ENCODE assay signal across 17 cellular contexts in genomic region chr18:58511306-58511705, GRCh38.
DNase-seq lines count a peak whose midpoint lies in the region; ATAC-seq and TF ChIP-seq lines count a peak whose summit lies in the region.
"Had no signal": no experiment of that assay in that cellular context is flagged by ENCODE, and none has a peak within 500 bp of the region (broad histone marks: within the 10 kb centered on the region; RNA-seq: fewer than 3 reads in every experiment).

No MANE protein-coding gene starts in this region.

- H4K20me1 ChIP-seq in GM23338 (replicated peaks; ENCODE audit: insufficient read depth): no peaks in the 10 kb centered on the region
- H4K20me1 ChIP-seq: BLaER1 had no signal

- H3K9me2 ChIP-seq in GM23338 (ENCODE audit: insufficient read depth): peaks cover 10% of the 10 kb centered on the region; the same call in 1 of the 2 replicates

- no peak for DNase-seq in GM23338 (ENCODE audit: low spot score)
- DNase-seq in endodermal cell: peak; percentile 48
- peak; percentile 51 for DNase-seq in mesenteric fat pad (ENCODE audit: low spot score)
- DNase-seq in foreskin fibroblast: no peak
- DNase-seq in naive thymus-derived CD8-positive, alpha-beta T cell: no peak
- DNase-seq in DMS53 treated with DMSO at 0.1 percent for 48 hours (lab: John Stamatoyannopoulos, UW; ENCODE audit: unreplicated experiment): no peak
- DNase-seq: 8988T; AML-193; CD4-positive, CD25-positive, alpha-beta regulatory T cell; DMS53; GM23248; KBM-7 had no signal

- H2AFZ ChIP-seq in GM23338: no peak overlapping the region
- H2AFZ ChIP-seq: GM23248 had no signal

- 0 out of 2 replicates have a peak, but pooled peaks cover 4% of the 10 kb centered on the region for H3F3A ChIP-seq in GM23338 (replicated peaks; ENCODE audit: low read depth)

- H3K27me3 ChIP-seq in GM23338 (ENCODE audit: insufficient read depth) (no peaks in the 10 kb centered on the region), HUES64 (ENCODE audit: insufficient read depth, low read length) (no peaks in the 10 kb centered on the region), endodermal cell (ENCODE audit: control insufficient read depth, insufficient read depth, low read length, poor library complexity, severe bottlenecking) (no peaks in the 10 kb centered on the region)
- H3K27me3 ChIP-seq: BLaER1 had no signal

- peaks cover 13% of the 10 kb centered on the region; the same call in 2 of the 3 replicates for H3K9me3 Mint-ChIP-seq in GM23338
- peaks cover 7% of the 10 kb centered on the region for H3K9me3 Mint-ChIP-seq in endodermal cell
- H3K9me3 Mint-ChIP-seq in naive thymus-derived CD8-positive, alpha-beta T cell: peaks cover 0 to 3% (median 0%) of the 10 kb centered on the region in 9 donors
- H3K9me3 Mint-ChIP-seq: CD4-positive, CD25-positive, alpha-beta regulatory T cell had no signal

- H3K27ac ChIP-seq in GM23338 (ENCODE audit: low read depth): peak overlapping the region; percentile 40; the same call in 1 of the 2 replicates
- H3K27ac ChIP-seq in HUES64 (ENCODE audit: low read depth, low read length): peak overlapping the region; percentile 85
- H3K27ac ChIP-seq in endodermal cell (ENCODE audit: low read depth, low read length): no peak overlapping the region
- H3K27ac ChIP-seq: BLaER1, GM23248 had no signal

- H3K27me3 Mint-ChIP-seq in GM23338 (ENCODE audit: insufficient read depth, low read depth, poor library complexity) (peaks cover 15% of the 10 kb centered on the region), endodermal cell (ENCODE audit: insufficient read depth) (no peaks in the 10 kb centered on the region)
- H3K27me3 Mint-ChIP-seq in naive thymus-derived CD8-positive, alpha-beta T cell: peaks cover 0 to 11% (median 4%) of the 10 kb centered on the region in 5 donors
- H3K27me3 Mint-ChIP-seq: CD4-positive, CD25-positive, alpha-beta regulatory T cell had no signal

- H3K36me3 ChIP-seq in GM23338 (ENCODE audit: insufficient read depth): no peaks in the 10 kb centered on the region
- H3K36me3 ChIP-seq in HUES64 (ENCODE audit: insufficient read depth, low read length): no peaks in the 10 kb centered on the region
- H3K36me3 ChIP-seq in endodermal cell (ENCODE audit: control insufficient read depth, insufficient read depth, low read length): no peaks in the 10 kb centered on the region
- H3K36me3 ChIP-seq: BLaER1, HAP-1 had no signal

- H3K4me3 Mint-ChIP-seq in GM23338 (no peak overlapping the region), endodermal cell (no peak overlapping the region)
- H3K4me3 Mint-ChIP-seq in naive thymus-derived CD8-positive, alpha-beta T cell: no peak overlapping the region
- H3K4me3 Mint-ChIP-seq: CD4-positive, CD25-positive, alpha-beta regulatory T cell had no signal

- H3K9me3 ChIP-seq in HUES64 (ENCODE audit: insufficient read depth, low read depth, low read length) (no peaks in the 10 kb centered on the region), endodermal cell (ENCODE audit: control insufficient read depth, low read length) (peaks cover 5% of the 10 kb centered on the region)
- H3K9me3 ChIP-seq: BLaER1, HAP-1 had no signal

- H3K4me3 ChIP-seq in GM23338: peak overlapping the region; percentile 23; the same call in 1 of the 2 replicates
- H3K4me3 ChIP-seq in HUES64 (ENCODE audit: low read length): no peak overlapping the region
- H3K4me3 ChIP-seq in endodermal cell (ENCODE audit: low read length): no peak overlapping the region
- no peak overlapping the region for H3K4me3 ChIP-seq in foreskin fibroblast (ENCODE audit: low read depth in 1 of 2, low read length in 2 of 2)
- H3K4me3 ChIP-seq: BLaER1, GM12878, GM23248, HAP-1 had no signal

- POLR2A ChIA-PET in naive thymus-derived CD8-positive, alpha-beta T cell (lab: Charles Lee): no interaction called here

- H3K4me1 Mint-ChIP-seq in GM23338 (peaks cover 22% of the 10 kb centered on the region), endodermal cell (peaks cover 11% of the 10 kb centered on the region)
- peaks cover 0 to 6% (median 3%) of the 10 kb centered on the region in 4 donors for H3K4me1 Mint-ChIP-seq in naive thymus-derived CD8-positive, alpha-beta T cell
- H3K4me1 Mint-ChIP-seq: CD4-positive, CD25-positive, alpha-beta regulatory T cell had no signal

- ATAC-seq in GM23338 (peak; percentile 44), HG03108 (IDR thresholded peaks at IDR 0.05; ENCODE audit: unreplicated experiment) (no peak)
- ATAC-seq in naive thymus-derived CD8-positive, alpha-beta T cell: no peak
- ATAC-seq: GM12878 had no signal

- WGBS in HUES64: 80% methylated on average over 3 of the region's 5 CpGs
- 91 to 100% methylated on average over 1 to 3 of the region's 5 CpGs for WGBS in endodermal cell (ENCODE audit: insufficient coverage in 1 of 2, insufficient read length in 1 of 2), 2 experiments

- peak overlapping the region; percentile 53 for H3K4me2 ChIP-seq in GM23338
- H3K4me2 ChIP-seq: BLaER1 had no signal

- H3K36me3 Mint-ChIP-seq in GM23338 (ENCODE audit: low read depth): peaks cover 3% of the 10 kb centered on the region; the same call in 2 of the 3 replicates
- H3K36me3 Mint-ChIP-seq in endodermal cell (ENCODE audit: low read depth): no peaks in the 10 kb centered on the region
- no peaks in the 10 kb centered on the region for H3K36me3 Mint-ChIP-seq in naive thymus-derived CD8-positive, alpha-beta T cell
- H3K36me3 Mint-ChIP-seq: CD4-positive, CD25-positive, alpha-beta regulatory T cell had no signal

- H3K27ac Mint-ChIP-seq in GM23338 (no peak overlapping the region), endodermal cell (no peak overlapping the region)
- H3K27ac Mint-ChIP-seq in naive thymus-derived CD8-positive, alpha-beta T cell: no peak overlapping the region
- H3K27ac Mint-ChIP-seq: CD4-positive, CD25-positive, alpha-beta regulatory T cell had no signal

- no peak for TF ChIP-seq CTCF in GM23338 (conservative IDR thresholded peaks at IDR 0.05; ENCODE audit: low read depth in 2 of 2)
- no peak for TF ChIP-seq CTCF in endodermal cell (conservative IDR thresholded peaks at IDR 0.05)
- TF ChIP-seq CTCF in foreskin fibroblast (IDR thresholded peaks at IDR 0.05; ENCODE audit: low read depth, low read length): no peak

- H3K79me2 ChIP-seq in GM23338 (replicated peaks; ENCODE audit: insufficient read depth): no peaks in the 10 kb centered on the region

- peaks cover 19% of the 10 kb centered on the region for H3K4me1 ChIP-seq in GM23338 (ENCODE audit: insufficient read depth)
- H3K4me1 ChIP-seq in HUES64 (ENCODE audit: insufficient read depth, low read length): peaks cover 21% of the 10 kb centered on the region
- no peaks in the 10 kb centered on the region for H3K4me1 ChIP-seq in endodermal cell (ENCODE audit: control insufficient read depth, insufficient read depth, low read length)
- H3K4me1 ChIP-seq: BLaER1 had no signal

- H3K9ac ChIP-seq in HUES64 (ENCODE audit: low read depth, low read length): no peak overlapping the region
- H3K9ac ChIP-seq in endodermal cell (ENCODE audit: extremely low read depth, low read length, poor library complexity, severe bottlenecking): no peak overlapping the region
- H3K9ac ChIP-seq: BLaER1, GM23248 had no signal

TF ChIP-seq in GM23338, 12 proteins besides CTCF, POLR2A, EP300 and RAD21 (continues in another document):
- TF ChIP-seq CREB1 (CRISPR knock-in tag; IDR thresholded peaks at IDR 0.05; ENCODE audit: low read depth) (no peak), REST (IDR thresholded peaks at IDR 0.05; ENCODE audit: unreplicated experiment) (no peak), POLR2AphosphoS5 (IDR thresholded peaks at IDR 0.05; ENCODE audit: low read depth) (no peak), JUNB (IDR thresholded peaks at IDR 0.05; ENCODE audit: unreplicated experiment) (no peak), ZNF114 (CRISPR knock-in tag; IDR thresholded peaks at IDR 0.05) (no peak), STAT1 (IDR thresholded peaks at IDR 0.05; ENCODE audit: unreplicated experiment) (no peak), NANOG (IDR thresholded peaks at IDR 0.05; ENCODE audit: borderline replicate concordance) (no peak), ETS1 (IDR thresholded peaks at IDR 0.05) (no peak), EZH2 (IDR thresholded peaks at IDR 0.05; ENCODE audit: low read depth, unreplicated experiment) (no peak), EZH2phosphoT487 (IDR thresholded peaks at IDR 0.05; ENCODE audit: unreplicated experiment) (no peak), ZNF331 (CRISPR knock-in tag; IDR thresholded peaks at IDR 0.05; ENCODE audit: low read depth) (no peak)

Comparison
In these comparisons a context has a peak if more than half of its experiments do, and no peak if none do; other contexts are left out.
1. DNase-seq: peak in endodermal cell (single experiment) and mesenteric fat pad (single experiment); none in GM23338 (single experiment), foreskin fibroblast (0 of 2), naive thymus-derived CD8-positive, alpha-beta T cell (0 of 10) and DMS53 treated with DMSO at 0.1 percent for 48 hours (single experiment).